In the genomic region with DNA sequence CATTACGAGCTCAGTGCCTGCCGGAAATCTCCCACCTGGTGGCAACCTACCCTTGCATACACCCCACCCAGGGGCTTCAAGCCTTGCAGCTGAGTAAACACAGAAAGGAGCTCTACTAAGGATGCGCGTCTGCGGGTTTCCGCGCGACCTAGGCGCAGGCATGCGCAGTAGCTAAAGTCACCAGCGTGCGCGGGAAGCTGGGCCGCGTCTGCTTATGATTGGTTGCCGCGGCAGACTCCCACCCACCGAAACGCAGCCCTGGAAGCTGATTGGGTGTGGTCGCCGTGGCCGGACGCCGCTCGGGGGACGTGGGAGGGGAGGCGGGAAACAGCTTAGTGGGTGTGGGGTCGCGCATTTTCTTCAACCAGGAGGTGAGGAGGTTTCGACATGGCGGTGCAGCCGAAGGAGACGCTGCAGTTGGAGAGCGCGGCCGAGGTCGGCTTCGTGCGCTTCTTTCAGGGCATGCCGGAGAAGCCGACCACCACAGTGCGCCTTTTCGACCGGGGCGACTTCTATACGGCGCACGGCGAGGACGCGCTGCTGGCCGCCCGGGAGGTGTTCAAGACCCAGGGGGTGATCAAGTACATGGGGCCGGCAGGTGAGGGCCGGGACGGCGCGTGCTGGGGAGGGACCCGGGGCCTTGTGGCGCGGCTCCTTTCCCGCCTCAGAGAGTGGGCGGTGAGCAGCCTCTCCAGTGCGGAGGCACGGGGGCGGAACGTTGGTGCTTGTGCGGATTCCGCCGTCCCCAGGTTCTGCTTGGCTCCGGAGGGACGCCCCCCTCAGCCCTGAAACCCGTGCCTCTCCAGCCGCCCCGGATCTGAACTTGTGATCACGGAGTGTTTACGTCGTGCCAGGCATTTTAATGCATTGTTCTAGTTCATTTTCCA, we compare ENCODE assay signal across 8 cellular contexts. TPM values are rescaled to one million over a fixed set of nuclear protein-coding genes. Genes with fewer than 3 reads are reported as not detected.
DNase-seq lines count a peak whose midpoint lies in the region; ATAC-seq and TF ChIP-seq lines count a peak whose summit lies in the region.

A gene (plus strand): TSS at position 352 of the 887 bp plus-strand sequence. CDS start 36 bp downstream, at position 388.

- peak within 1 kb of the TSS; percentile 89 for H3K4me2 ChIP-seq in MM.1S (ENCODE audit: low read depth, low read length)

- peak; percentile 95 for ATAC-seq in stimulated activated naive CD8-positive, alpha-beta T cell treated with anti-CD3 and anti-CD28 coated beads, Interleukin-15, Interleukin-2, amounts not matched to agents 100 U/mL and 50 U/mL, for 24 hours

- peak within 1 kb of the TSS; percentile 96 to 97 (median 96) for H3K4me3 Mint-ChIP-seq in nephron

- peaks cover 46% of the 10 kb centered on the region for H3K79me2 ChIP-seq in MM.1S (ENCODE audit: low read length)

- in situ Hi-C loops in HAP-1 (cut with MboI; ENCODE audit: low sequenced_read_pairs): no loop called here

- no peaks in the 10 kb centered on the region for H4K20me1 ChIP-seq in MM.1S (ENCODE audit: insufficient read depth, low read length)

- peak within 1 kb of the TSS; percentile 95 for H2AFZ ChIP-seq in MM.1S (ENCODE audit: low read length)

- H3K27ac ChIP-seq in MM.1S (ENCODE audit: low read length): peak within 1 kb of the TSS; percentile 81

- no peaks in the 10 kb centered on the region for H3K9me2 ChIP-seq in MM.1S (replicated peaks; ENCODE audit: insufficient read depth, low read length)

- H3K4me1 Mint-ChIP-seq in nephron: peaks cover 21% of the 10 kb centered on the region

- H3K9me3 Mint-ChIP-seq in nephron: peaks cover 13% of the 10 kb centered on the region

- TF ChIP-seq CTCF in MM.1S (IDR thresholded peaks at IDR 0.05; ENCODE audit: low read length): no peak
- TF ChIP-seq CTCF in fibroblast of the aortic adventitia (IDR thresholded peaks at IDR 0.05; ENCODE audit: insufficient read depth, low read length): no peak
- TF ChIP-seq CTCF in nephron (IDR thresholded peaks at IDR 0.05; ENCODE audit: unreplicated experiment in 3 of 3): no peak

- no peaks in the 10 kb centered on the region; the same call in 1 of the 2 replicates for H3F3A ChIP-seq in MM.1S (ENCODE audit: insufficient read depth, low read length)

- DNase-seq in HAP-1 (ENCODE audit: low spot score in 2 of 2): peak; percentile 94 to 96
- peak; percentile 96 for DNase-seq in MM.1S
- DNase-seq in SHP77 treated with DMSO at 0.1 percent for 48 hours (lab: John Stamatoyannopoulos, UW): peak; percentile 97
- DNase-seq in activated effector memory CD4-positive, alpha-beta T cell treated with Interleukin-2 at 50 U/mL for 16 hours: peak; percentile 85
- DNase-seq in fibroblast of the aortic adventitia (ENCODE audit: low read depth): peak; percentile 88
- DNase-seq in stimulated activated naive CD8-positive, alpha-beta T cell treated with anti-CD3 and anti-CD28 coated beads, Interleukin-15, Interleukin-2, amounts not matched to agents 100 U/mL and 50 U/mL, for 24 hours: peak; percentile 94

- H3K36me3 ChIP-seq in ES-I3 (ENCODE audit: insufficient read depth, low read length) (peaks cover 6% of the 10 kb centered on the region), HAP-1 (replicated peaks) (peaks cover 3% of the 10 kb centered on the region), MM.1S (replicated peaks; ENCODE audit: insufficient read depth, low read length) (no peaks in the 10 kb centered on the region)

- peak within 1 kb of the TSS; percentile 76 to 96 (median 96) for H3K27ac Mint-ChIP-seq in nephron

- H3K4me1 ChIP-seq in ES-I3 (ENCODE audit: insufficient read depth, low read length) (peaks cover 4% of the 10 kb centered on the region; the same call in 1 of the 2 replicates), HAP-1 (peaks cover 21% of the 10 kb centered on the region), MM.1S (ENCODE audit: low read length) (peaks cover 10% of the 10 kb centered on the region; the same call in 1 of the 2 replicates)

- H3K9ac ChIP-seq in ES-I3 (ENCODE audit: low read depth, low read length) (peak within 1 kb of the TSS; percentile 82), MM.1S (ENCODE audit: low read length) (peak within 1 kb of the TSS; percentile 90)

- H3K36me3 Mint-ChIP-seq in nephron (ENCODE audit: low read depth): peaks cover 32% of the 10 kb centered on the region

- H3K27me3 Mint-ChIP-seq in nephron (ENCODE audit: low read depth): no peaks in the 10 kb centered on the region

- H3K9me3 ChIP-seq in ES-I3 (ENCODE audit: control insufficient read depth, insufficient read depth, low read length) (no peaks in the 10 kb centered on the region), HAP-1 (no peaks in the 10 kb centered on the region), MM.1S (replicated peaks; ENCODE audit: insufficient read depth, low read length) (no peaks in the 10 kb centered on the region)

- H3K27me3 ChIP-seq in HAP-1 (ENCODE audit: low read depth): no peaks in the 10 kb centered on the region
- H3K27me3 ChIP-seq in MM.1S (replicated peaks; ENCODE audit: insufficient read depth, low read length): no peaks in the 10 kb centered on the region

- H3K4me3 ChIP-seq in HAP-1 (peak within 1 kb of the TSS; percentile 87), MM.1S (ENCODE audit: low read length) (peak within 1 kb of the TSS; percentile 96), fibroblast of the aortic adventitia (ENCODE audit: low read depth, low read length) (peak within 1 kb of the TSS; percentile 86)

RNA-seq across cellular contexts. Expression of the gene that starts here (rescaled TPM):
- 13.7 and 33.4 TPM in 2 replicates for total RNA-seq in fibroblast of the aortic adventitia (ENCODE audit: low replicate concordance)

Comparison
In these comparisons a context has a peak if more than half of its experiments do, and no peak if none do; other contexts are left out.
1. Peak in every context shown above with its lines: DNase-seq, ATAC-seq, H3K4me3 ChIP-seq and H3K27ac ChIP-seq.